ENCODE assay signal across 26 cellular contexts in genomic region chr4:162977788-162978187, GRCh38.
"Had no signal": no experiment of that assay in that cellular context is flagged by ENCODE, and none has a peak within 500 bp of the region (broad histone marks: within the 10 kb centered on the region; RNA-seq: fewer than 3 reads in every experiment).

No MANE protein-coding gene starts in this region.

- H3K9me3 ChIP-seq: colonic mucosa, esophagus muscularis mucosa, esophagus squamous epithelium, gastrocnemius medialis, gastroesophageal sphincter had no signal

- DNase-seq: colonic mucosa; cortex of kidney; dermis blood vessel endothelial cell; dorsolateral prefrontal cortex; effector CD4-positive, alpha-beta T cell; effector CD8-positive, alpha-beta T cell; effector memory CD4-positive, alpha-beta T cell; effector memory CD8-positive, alpha-beta T cell; endodermal cell; erythroblast; esophagus squamous epithelium; foreskin fibroblast; foreskin keratinocyte; foreskin melanocyte; gastrocnemius medialis; glutamatergic neuron; head of caudate nucleus; heart left ventricle; heart right ventricle had no signal

- H3K4me3 ChIP-seq: colonic mucosa, coronary artery, dorsolateral prefrontal cortex, esophagus muscularis mucosa, esophagus squamous epithelium, gastrocnemius medialis, gastroesophageal sphincter, heart left ventricle, heart right ventricle had no signal

- H3K27ac ChIP-seq: colonic mucosa, coronary artery, dorsolateral prefrontal cortex, epithelial cell of prostate, esophagus muscularis mucosa, esophagus squamous epithelium, foreskin keratinocyte, gastrocnemius medialis, gastroesophageal sphincter, heart left ventricle, heart right ventricle had no signal

- H3K4me1 ChIP-seq: colonic mucosa, esophagus muscularis mucosa, esophagus squamous epithelium, foreskin keratinocyte, gastrocnemius medialis, gastroesophageal sphincter, heart left ventricle, heart right ventricle had no signal

- ATAC-seq: effector memory CD8-positive, alpha-beta T cell; esophagus mucosa; foreskin keratinocyte; gastrocnemius medialis; gastroesophageal sphincter; heart left ventricle; heart right ventricle had no signal

- FAIRE-seq: endometrium, endothelial cell of umbilical vein had no signal
